In the genomic region with DNA sequence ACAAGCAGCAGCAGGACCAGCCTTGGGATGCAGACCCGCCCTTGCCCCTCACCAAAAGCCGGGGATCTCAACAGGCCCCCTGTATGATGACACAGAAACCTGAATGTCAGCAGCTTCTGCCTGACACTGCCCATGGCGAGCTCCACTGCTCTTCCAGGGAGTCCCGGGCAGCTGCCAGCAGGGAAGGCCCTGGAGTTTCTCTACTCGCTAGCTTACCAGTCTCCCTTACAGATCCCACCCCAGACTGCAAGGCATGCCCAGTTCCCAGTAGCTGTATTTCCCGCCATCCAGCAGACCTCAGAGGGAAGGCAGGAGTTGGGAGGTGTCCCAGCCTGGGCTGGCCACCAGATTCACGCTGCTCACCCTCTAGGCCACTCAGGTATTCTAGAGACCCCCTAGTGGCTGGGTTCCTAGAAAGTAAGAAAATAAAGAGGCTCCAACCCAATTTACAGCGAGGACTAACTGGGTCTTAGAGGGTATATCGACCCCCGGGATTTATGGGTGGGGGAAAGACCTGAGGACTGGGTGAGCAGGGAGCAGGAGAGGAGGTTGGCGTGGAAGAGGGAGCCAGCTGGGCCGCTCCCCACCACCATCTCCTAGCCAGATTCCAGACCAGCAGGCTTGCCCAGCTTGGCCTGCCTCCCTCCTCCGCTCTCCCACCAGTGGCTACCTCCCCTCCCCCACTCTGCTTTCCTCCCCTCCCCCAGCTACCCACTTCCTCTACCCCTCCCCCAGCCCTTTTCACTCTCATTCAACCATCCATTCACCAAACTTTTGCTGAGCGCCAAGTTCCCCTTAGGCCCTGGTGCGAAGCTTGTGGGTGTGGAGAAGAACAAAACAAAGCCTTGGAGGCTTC, we compare ENCODE assay signal across 12 cellular contexts. TPM values are rescaled to one million over a fixed set of nuclear protein-coding genes. Genes with fewer than 3 reads are reported as not detected.
DNase-seq lines count a peak whose midpoint lies in the region; ATAC-seq and TF ChIP-seq lines count a peak whose summit lies in the region.
"Had no signal": no experiment of that assay in that cellular context is flagged by ENCODE, and none has a peak within 500 bp of the region (broad histone marks: within the 10 kb centered on the region; RNA-seq: fewer than 3 reads in every experiment).

No MANE protein-coding gene starts in this region.

- H3K36me3 ChIP-seq in NT2/D1 (ENCODE audit: insufficient read depth, insufficient read length, low read length) (no peaks in the 10 kb centered on the region), esophagus (ENCODE audit: control insufficient read depth in 2 of 2, insufficient read depth in 2 of 2, low read length in 1 of 2) (no peaks in the 10 kb centered on the region), spleen (no peaks in the 10 kb centered on the region), MG63 (no peaks in the 10 kb centered on the region)
- H3K36me3 ChIP-seq: ovary, upper lobe of left lung had no signal

- H3K9me3 Mint-ChIP-seq in activated CD8-positive, alpha-beta T cell treated with anti-CD3 and anti-CD28 coated beads for 36 hours, result no peaks in the 10 kb centered on the region
- H3K9me3 Mint-ChIP-seq in activated CD8-positive, alpha-beta T cell treated with anti-CD3 and anti-CD28 coated beads, Interleukin-2, amount 10 ng/mL, durations not matched to agents 7 days and 5 days (ENCODE audit: insufficient read depth), result no peaks in the 10 kb centered on the region
- H3K9me3 Mint-ChIP-seq: activated naive CD4-positive, alpha-beta T cell treated with anti-CD3 and anti-CD28 coated beads, Interleukin-2, amount 10 ng/mL, durations not matched to agents 7 days and 5 days; effector memory CD8-positive, alpha-beta T cell had no signal

- peak; percentile 22 for TF ChIP-seq CTCF in activated CD8-positive, alpha-beta T cell treated with anti-CD3 and anti-CD28 coated beads for 36 hours (IDR thresholded peaks at IDR 0.05)
- no peak for TF ChIP-seq CTCF in spleen (IDR thresholded peaks at IDR 0.05 in 8 of 11, conservative IDR thresholded peaks at IDR 0.05 in 3 of 11)

- no peaks in the 10 kb centered on the region for H3K27me3 Mint-ChIP-seq in activated CD8-positive, alpha-beta T cell treated with anti-CD3 and anti-CD28 coated beads for 36 hours
- H3K27me3 Mint-ChIP-seq in activated CD8-positive, alpha-beta T cell treated with anti-CD3 and anti-CD28 coated beads, Interleukin-2, amount 10 ng/mL, durations not matched to agents 7 days and 5 days (ENCODE audit: low read depth), result no peaks in the 10 kb centered on the region
- H3K27me3 Mint-ChIP-seq: activated naive CD4-positive, alpha-beta T cell treated with anti-CD3 and anti-CD28 coated beads, Interleukin-2, amount 10 ng/mL, durations not matched to agents 7 days and 5 days; effector memory CD8-positive, alpha-beta T cell had no signal

- H3K9me3 ChIP-seq in NT2/D1 (ENCODE audit: insufficient read depth, low read length) (no peaks in the 10 kb centered on the region), esophagus (ENCODE audit: control insufficient read depth in 2 of 2, insufficient read depth in 1 of 2, low read depth in 1 of 2, low read length in 1 of 2) (no peaks in the 10 kb centered on the region), spleen (no peaks in the 10 kb centered on the region), MG63 (no peaks in the 10 kb centered on the region)
- H3K9me3 ChIP-seq: ovary, upper lobe of left lung had no signal

- H3K4me3 ChIP-seq in NT2/D1 (ENCODE audit: insufficient read length, low read depth), result no peak overlapping the region
- H3K4me3 ChIP-seq in esophagus (ENCODE audit: low read depth in 1 of 2, low read length in 2 of 2), result no peak overlapping the region
- no peak overlapping the region for H3K4me3 ChIP-seq in spleen
- no peak overlapping the region for H3K4me3 ChIP-seq in MG63
- H3K4me3 ChIP-seq: ovary, upper lobe of left lung had no signal

- no peak overlapping the region for H3K4me3 Mint-ChIP-seq in activated CD8-positive, alpha-beta T cell treated with anti-CD3 and anti-CD28 coated beads for 36 hours
- H3K4me3 Mint-ChIP-seq in activated CD8-positive, alpha-beta T cell treated with anti-CD3 and anti-CD28 coated beads, Interleukin-2, amount 10 ng/mL, durations not matched to agents 7 days and 5 days, result no peak overlapping the region
- H3K4me3 Mint-ChIP-seq: activated naive CD4-positive, alpha-beta T cell treated with anti-CD3 and anti-CD28 coated beads, Interleukin-2, amount 10 ng/mL, durations not matched to agents 7 days and 5 days; effector memory CD8-positive, alpha-beta T cell had no signal

- TF ChIP-seq POLR2A in spleen (IDR thresholded peaks at IDR 0.05), result no peak

- ATAC-seq in activated CD8-positive, alpha-beta T cell treated with anti-CD3 and anti-CD28 coated beads for 36 hours, result no peak
- ATAC-seq in activated CD8-positive, alpha-beta T cell treated with anti-CD3 and anti-CD28 coated beads, Interleukin-2, amount 10 ng/mL, durations not matched to agents 7 days and 5 days, result no peak
- ATAC-seq: effector memory CD8-positive, alpha-beta T cell had no signal

- no peak overlapping the region for H3K27ac Mint-ChIP-seq in activated CD8-positive, alpha-beta T cell treated with anti-CD3 and anti-CD28 coated beads for 36 hours
- H3K27ac Mint-ChIP-seq in activated CD8-positive, alpha-beta T cell treated with anti-CD3 and anti-CD28 coated beads, Interleukin-2, amount 10 ng/mL, durations not matched to agents 7 days and 5 days, result no peak overlapping the region
- H3K27ac Mint-ChIP-seq: activated naive CD4-positive, alpha-beta T cell treated with anti-CD3 and anti-CD28 coated beads, Interleukin-2, amount 10 ng/mL, durations not matched to agents 7 days and 5 days had no signal

- H3K4me1 ChIP-seq in NT2/D1 (ENCODE audit: insufficient read depth, insufficient read length) (peaks cover 18% of the 10 kb centered on the region), esophagus (ENCODE audit: control insufficient read depth in 2 of 2, insufficient read depth in 2 of 2, low read length in 1 of 2) (peaks cover 0 to 28% of the 10 kb centered on the region in 2 donors), spleen (peaks cover 4 to 51% (median 32%) of the 10 kb centered on the region in 6 donors)

- intact Hi-C loops in activated CD8-positive, alpha-beta T cell treated with anti-CD3 and anti-CD28 coated beads for 36 hours (cut with micrococcal nuclease), result no loop called here
- intact Hi-C loops in spleen (cut with DNase I; ENCODE audit: low total_unique reads), result no loop called here

- peak overlapping the region; percentile 11 for H3K9ac ChIP-seq in NT2/D1 (ENCODE audit: insufficient read length, low read depth)

- POLR2A ChIA-PET in activated CD8-positive, alpha-beta T cell treated with anti-CD3 and anti-CD28 coated beads for 36 hours (lab: Charles Lee), result interaction anchor here (1.0 to 7.5 kb wide), 3 partner anchors 10 to 31 kb away, joined by 3 to 61 read pairs (median 11); partner anchors contain the start of gene HMGA1
- POLR2A ChIA-PET in activated CD8-positive, alpha-beta T cell treated with anti-CD3 and anti-CD28 coated beads, Interleukin-2, amount 10 ng/mL, durations not matched to agents 7 days and 5 days (lab: Charles Lee), result interaction anchor here (0.5 to 2.2 kb wide), 3 partner anchors 10 to 1117 kb away, joined by 3 to 21 read pairs (median 5); partner anchors contain the start of gene HMGA1

- CTCF ChIA-PET in activated CD8-positive, alpha-beta T cell treated with anti-CD3 and anti-CD28 coated beads for 36 hours (lab: Charles Lee), result interaction anchor here (0.8 to 1.3 kb wide), 2 partner anchors 31 to 63 kb away, joined by 3 to 7 read pairs; no protein-coding TSS in a partner anchor
- CTCF ChIA-PET in activated CD8-positive, alpha-beta T cell treated with anti-CD3 and anti-CD28 coated beads, Interleukin-2, amount 10 ng/mL, durations not matched to agents 7 days and 5 days (lab: Charles Lee), result interaction anchor here (1.1 to 1.4 kb wide), 3 partner anchors 21 to 31 kb away, joined by 3 to 5 read pairs (median 4); no protein-coding TSS in a partner anchor

- no peak for DNase-seq in activated CD8-positive, alpha-beta T cell treated with anti-CD3 and anti-CD28 coated beads for 36 hours
- DNase-seq in activated CD8-positive, alpha-beta T cell treated with anti-CD3 and anti-CD28 coated beads, Interleukin-2, amount 10 ng/mL, durations not matched to agents 7 days and 5 days, result no peak
- DNase-seq in NT2/D1 (ENCODE audit: low read depth, low spot score) (no peak), spleen (peak; percentile 75), AML-193 (lab: John Stamatoyannopoulos, UW) (no peak), MG63 (no peak), AG08396 (ENCODE audit: low spot score) (no peak)
- DNase-seq: activated naive CD4-positive, alpha-beta T cell treated with anti-CD3 and anti-CD28 coated beads, Interleukin-2, amount 10 ng/mL, durations not matched to agents 7 days and 5 days; effector memory CD8-positive, alpha-beta T cell; ovary; upper lobe of left lung had no signal

- H3K36me3 Mint-ChIP-seq in activated CD8-positive, alpha-beta T cell treated with anti-CD3 and anti-CD28 coated beads for 36 hours (ENCODE audit: low read depth), result no peaks in the 10 kb centered on the region
- no peaks in the 10 kb centered on the region for H3K36me3 Mint-ChIP-seq in activated CD8-positive, alpha-beta T cell treated with anti-CD3 and anti-CD28 coated beads, Interleukin-2, amount 10 ng/mL, durations not matched to agents 7 days and 5 days (ENCODE audit: low read depth)
- H3K36me3 Mint-ChIP-seq: activated naive CD4-positive, alpha-beta T cell treated with anti-CD3 and anti-CD28 coated beads, Interleukin-2, amount 10 ng/mL, durations not matched to agents 7 days and 5 days had no signal

- WGBS in esophagus, 2 donors, result 57 to 65% methylated on average over 14 to 15 of the region's 15 CpGs
- WGBS in spleen, 5 donors, result 77 to 85% (median 81%) methylated on average over 14 to 15 of the region's 15 CpGs

- H3K27me3 ChIP-seq in NT2/D1 (ENCODE audit: insufficient read depth, insufficient read length) (no peaks in the 10 kb centered on the region), esophagus (ENCODE audit: control insufficient read depth in 1 of 2, insufficient read depth in 2 of 2, low read length in 2 of 2) (no peaks in the 10 kb centered on the region), spleen (replicated peaks in 1 of 7) (no peaks in the 10 kb centered on the region), MG63 (no peaks in the 10 kb centered on the region)
- H3K27me3 ChIP-seq: ovary, upper lobe of left lung had no signal

- H3K27ac ChIP-seq in esophagus (ENCODE audit: low read depth in 2 of 2, low read length in 1 of 2) (peak overlapping the region; percentile 87 to 98), spleen (peak overlapping the region in 4 of 8 donors; percentile 25 to 58 (median 49))
- H3K27ac ChIP-seq: ovary, upper lobe of left lung had no signal

- peaks cover 45% of the 10 kb centered on the region for H3K4me1 Mint-ChIP-seq in activated CD8-positive, alpha-beta T cell treated with anti-CD3 and anti-CD28 coated beads for 36 hours (ENCODE audit: low read depth)
- H3K4me1 Mint-ChIP-seq in activated CD8-positive, alpha-beta T cell treated with anti-CD3 and anti-CD28 coated beads, Interleukin-2, amount 10 ng/mL, durations not matched to agents 7 days and 5 days (ENCODE audit: low read depth), result peaks cover 40% of the 10 kb centered on the region

RNA-seq across cellular contexts. Expression of gene HMGA1, which starts 9.7 kb away (rescaled TPM):
- total RNA-seq in activated CD8-positive, alpha-beta T cell treated with anti-CD3 and anti-CD28 coated beads for 36 hours, result 100 to 1,000 TPM; 683 to 709 TPM
- total RNA-seq in activated CD8-positive, alpha-beta T cell treated with anti-CD3 and anti-CD28 coated beads, Interleukin-2, amount 10 ng/mL, durations not matched to agents 7 days and 5 days, result 100 to 1,000 TPM; 300 to 308 TPM
- polyA plus RNA-seq in esophagus (100 to 1,000 TPM; 202 to 211 TPM), spleen (100 to 1,000 TPM in 2 of 3 donors, 10 to 100 TPM in 1; 63.7 to 129 (median 109) TPM)
- 100 to 1,000 TPM in 2 of 7 donors, 10 to 100 TPM in 5; 49.9 to 112 (median 73.5) TPM for total RNA-seq in spleen
- 65.7 and 74.6 TPM in 2 replicates for total RNA-seq in MG63 (2014; rRNA removed; shearing (Covaris generic); ENCODE audit: low replicate concordance)

RNA-seq across cellular contexts. Expression of gene SMIM29, which starts 21.8 kb away (rescaled TPM):
- 10 to 100 TPM; 13.3 to 16.4 TPM for total RNA-seq in activated CD8-positive, alpha-beta T cell treated with anti-CD3 and anti-CD28 coated beads for 36 hours
- total RNA-seq in activated CD8-positive, alpha-beta T cell treated with anti-CD3 and anti-CD28 coated beads, Interleukin-2, amount 10 ng/mL, durations not matched to agents 7 days and 5 days, result 10 to 100 TPM; 21.3 to 26.7 TPM
- polyA plus RNA-seq in esophagus (10 to 100 TPM; 31.7 to 36.6 TPM), spleen (10 to 100 TPM; 69.0 to 73.7 (median 71.5) TPM)
- 10 to 100 TPM; 24.7 to 40.7 (median 33.9) TPM for total RNA-seq in spleen
- total RNA-seq in MG63 (2014; rRNA removed; shearing (Covaris generic); ENCODE audit: low replicate concordance), result 2.4 and 12.0 TPM in 2 replicates
